ENCODE assay signal across 11 cellular contexts in genomic region chr3:71695000-71695482, GRCh38. TPM values are rescaled to one million over a fixed set of nuclear protein-coding genes. Genes with fewer than 3 reads are reported as not detected.
DNase-seq lines count a peak whose midpoint lies in the region; ATAC-seq and TF ChIP-seq lines count a peak whose summit lies in the region.
"Had no signal": no experiment of that assay in that cellular context is flagged by ENCODE, and none has a peak within 500 bp of the region (broad histone marks: within the 10 kb centered on the region; RNA-seq: fewer than 3 reads in every experiment).

No MANE protein-coding gene starts in this region.

- peak overlapping the region in 3 of 4 donors; percentile 57 to 74 (median 68) for H3K27ac ChIP-seq in Peyer's patch
- peak overlapping the region; percentile 37 for H3K27ac ChIP-seq in substantia nigra (ENCODE audit: low read depth, low read length, poor library complexity, severe bottlenecking)
- H3K27ac ChIP-seq in brain microvascular endothelial cell = no peak overlapping the region

- ATAC-seq in activated CD8-positive, alpha-beta memory T cell treated with anti-CD3 and anti-CD28 coated beads, Interleukin-2, amount 10 ng/mL, durations not matched to agents 7 days and 5 days = no peak
- ATAC-seq in HG02852 (IDR thresholded peaks at IDR 0.05; ENCODE audit: unreplicated experiment) = no peak
- ATAC-seq: stimulated activated naive B cell treated with anti-CD40 and anti-IgM and Interleukin-4, amounts not matched to agents 10 μg/mL and 1 μg/mL and 100 μg/mL, for 72 hours had no signal

- H3K27ac Mint-ChIP-seq in mesothelial cell of epicardium = peak overlapping the region; percentile 39
- no peak overlapping the region for H3K27ac Mint-ChIP-seq in activated CD8-positive, alpha-beta memory T cell treated with anti-CD3 and anti-CD28 coated beads, Interleukin-2, amount 10 ng/mL, durations not matched to agents 7 days and 5 days
- H3K27ac Mint-ChIP-seq: immature natural killer cell; stimulated activated naive B cell treated with anti-CD40 and anti-IgM and Interleukin-4, amounts not matched to agents 10 μg/mL and 1 μg/mL and 100 μg/mL, for 72 hours had no signal

- DNase-seq in Peyer's patch (peak in 1 of 3 donors; percentile 77), epithelial cell of proximal tubule (ENCODE audit: low read depth) (no peak), mesothelial cell of epicardium (ENCODE audit: low spot score in 2 of 2, unreplicated experiment in 2 of 2) (no peak), substantia nigra (lab: John Stamatoyannopoulos, UW) (peak in 26 of 49 donors; percentile 2 to 74 (median 20)), OCI-M2 (lab: John Stamatoyannopoulos, UW; ENCODE audit: unreplicated experiment) (no peak), brain microvascular endothelial cell (no peak)
- no peak for DNase-seq in activated CD8-positive, alpha-beta memory T cell treated with anti-CD3 and anti-CD28 coated beads, Interleukin-2, amount 10 ng/mL, durations not matched to agents 7 days and 5 days
- DNase-seq: immature natural killer cell; stimulated activated CD4-positive, alpha-beta T cell treated with anti-CD3 and anti-CD28 coated beads, Interleukin-2, amount 100 ng/mL, for 24 hours; stimulated activated naive B cell treated with anti-CD40 and anti-IgM and Interleukin-4, amounts not matched to agents 10 μg/mL and 1 μg/mL and 100 μg/mL, for 72 hours had no signal

- CTCF ChIA-PET in activated CD8-positive, alpha-beta memory T cell treated with anti-CD3 and anti-CD28 coated beads, Interleukin-2, amount 10 ng/mL, durations not matched to agents 7 days and 5 days (lab: Charles Lee) = interaction anchor here (0.9 to 1.0 kb wide), 2 partner anchors 8 to 16 kb away, joined by 3 to 4 read pairs; no protein-coding TSS in a partner anchor

- TF ChIP-seq POLR2A in Peyer's patch (IDR thresholded peaks at IDR 0.05) = no peak

- in situ Hi-C loops in brain microvascular endothelial cell (cut with HindIII; ENCODE audit: low pct_ligation_motif_present, low sequenced_read_pairs) = no loop called here

- peaks cover 0 to 38% (median 12%) of the 10 kb centered on the region in 4 donors for H3K4me1 ChIP-seq in Peyer's patch

- no peak overlapping the region for H3K4me3 Mint-ChIP-seq in mesothelial cell of epicardium
- no peak overlapping the region for H3K4me3 Mint-ChIP-seq in activated CD8-positive, alpha-beta memory T cell treated with anti-CD3 and anti-CD28 coated beads, Interleukin-2, amount 10 ng/mL, durations not matched to agents 7 days and 5 days
- H3K4me3 Mint-ChIP-seq: immature natural killer cell; stimulated activated naive B cell treated with anti-CD40 and anti-IgM and Interleukin-4, amounts not matched to agents 10 μg/mL and 1 μg/mL and 100 μg/mL, for 72 hours had no signal

- H3K36me3 Mint-ChIP-seq in mesothelial cell of epicardium = peaks cover 11% of the 10 kb centered on the region
- peaks cover 37% of the 10 kb centered on the region for H3K36me3 Mint-ChIP-seq in activated CD8-positive, alpha-beta memory T cell treated with anti-CD3 and anti-CD28 coated beads, Interleukin-2, amount 10 ng/mL, durations not matched to agents 7 days and 5 days

- TF ChIP-seq CTCF in Peyer's patch (IDR thresholded peaks at IDR 0.05) (no peak), epithelial cell of proximal tubule (conservative IDR thresholded peaks at IDR 0.05; ENCODE audit: low read depth, low read length) (no peak), mesothelial cell of epicardium (IDR thresholded peaks at IDR 0.05; ENCODE audit: unreplicated experiment) (no peak), brain microvascular endothelial cell (IDR thresholded peaks at IDR 0.05; ENCODE audit: low read depth, low read length, missing control alignments) (no peak)

- H3K9me3 ChIP-seq in Peyer's patch = no peaks in the 10 kb centered on the region

- H3K4me3 ChIP-seq in Peyer's patch (peak overlapping the region in 2 of 4 donors; percentile 26 to 34), epithelial cell of proximal tubule (ENCODE audit: low read depth, low read length) (peak overlapping the region; percentile 23), brain microvascular endothelial cell (ENCODE audit: low read depth, low read length) (no peak overlapping the region)

- peaks cover 0 to 5% (median 0%) of the 10 kb centered on the region in 3 donors for H3K36me3 ChIP-seq in Peyer's patch
- H3K36me3 ChIP-seq in brain microvascular endothelial cell (replicated peaks) = no peaks in the 10 kb centered on the region

- peaks cover 3% of the 10 kb centered on the region for H3K9me3 Mint-ChIP-seq in mesothelial cell of epicardium
- H3K9me3 Mint-ChIP-seq in activated CD8-positive, alpha-beta memory T cell treated with anti-CD3 and anti-CD28 coated beads, Interleukin-2, amount 10 ng/mL, durations not matched to agents 7 days and 5 days (ENCODE audit: low read depth) = no peaks in the 10 kb centered on the region
- H3K9me3 Mint-ChIP-seq: immature natural killer cell; stimulated activated naive B cell treated with anti-CD40 and anti-IgM and Interleukin-4, amounts not matched to agents 10 μg/mL and 1 μg/mL and 100 μg/mL, for 72 hours had no signal

- no peaks in the 10 kb centered on the region for H3K27me3 Mint-ChIP-seq in mesothelial cell of epicardium (ENCODE audit: low read depth)
- H3K27me3 Mint-ChIP-seq in activated CD8-positive, alpha-beta memory T cell treated with anti-CD3 and anti-CD28 coated beads, Interleukin-2, amount 10 ng/mL, durations not matched to agents 7 days and 5 days = no peaks in the 10 kb centered on the region
- H3K27me3 Mint-ChIP-seq: stimulated activated naive B cell treated with anti-CD40 and anti-IgM and Interleukin-4, amounts not matched to agents 10 μg/mL and 1 μg/mL and 100 μg/mL, for 72 hours had no signal

- peaks cover 27% of the 10 kb centered on the region for H3K4me1 Mint-ChIP-seq in mesothelial cell of epicardium
- H3K4me1 Mint-ChIP-seq in activated CD8-positive, alpha-beta memory T cell treated with anti-CD3 and anti-CD28 coated beads, Interleukin-2, amount 10 ng/mL, durations not matched to agents 7 days and 5 days = no peaks in the 10 kb centered on the region
- H3K4me1 Mint-ChIP-seq: stimulated activated naive B cell treated with anti-CD40 and anti-IgM and Interleukin-4, amounts not matched to agents 10 μg/mL and 1 μg/mL and 100 μg/mL, for 72 hours had no signal

- no peaks in the 10 kb centered on the region for H3K27me3 ChIP-seq in Peyer's patch
- H3K27me3 ChIP-seq in brain microvascular endothelial cell (replicated peaks) = no peaks in the 10 kb centered on the region

RNA-seq across cellular contexts. Expression of gene EIF4E3, which starts 30.2 kb away (rescaled TPM):
- total RNA-seq in Peyer's patch (10 to 100 TPM; 20.6 to 40.8 (median 23.9) TPM), epithelial cell of proximal tubule (2.5 and 2.7 TPM in 2 replicates), mesothelial cell of epicardium (9.9 to 10.9 TPM (median 9.9 TPM) in 3 replicates)
- total RNA-seq in activated CD8-positive, alpha-beta memory T cell treated with anti-CD3 and anti-CD28 coated beads, Interleukin-2, amount 10 ng/mL, durations not matched to agents 7 days and 5 days = 10 to 100 TPM; 56.5 to 61.9 TPM

RNA-seq across cellular contexts. Expression of gene GPR27, which starts 58.6 kb away (rescaled TPM):
- total RNA-seq in Peyer's patch = not detected
- 1.2 and 3.9 TPM in 2 replicates for total RNA-seq in epithelial cell of proximal tubule
- 13.4 to 16.1 TPM (median 14.2 TPM) in 3 replicates for total RNA-seq in mesothelial cell of epicardium
- 1 to 10 TPM; 2.3 to 5.3 TPM for total RNA-seq in activated CD8-positive, alpha-beta memory T cell treated with anti-CD3 and anti-CD28 coated beads, Interleukin-2, amount 10 ng/mL, durations not matched to agents 7 days and 5 days

Comparison
In these comparisons a context has a peak if more than half of its experiments do, and no peak if none do; other contexts are left out.
1. DNase-seq: peak in substantia nigra (26 of 49); none in epithelial cell of proximal tubule (single experiment), mesothelial cell of epicardium (0 of 2), OCI-M2 (single experiment), activated CD8-positive, alpha-beta memory T cell treated with anti-CD3 and anti-CD28 coated beads, Interleukin-2, amount 10 ng/mL, durations not matched to agents 7 days and 5 days (single experiment) and brain microvascular endothelial cell (single experiment).